Comparison of ENCODE assay signal across 1 cellular context in the genomic region with DNA sequence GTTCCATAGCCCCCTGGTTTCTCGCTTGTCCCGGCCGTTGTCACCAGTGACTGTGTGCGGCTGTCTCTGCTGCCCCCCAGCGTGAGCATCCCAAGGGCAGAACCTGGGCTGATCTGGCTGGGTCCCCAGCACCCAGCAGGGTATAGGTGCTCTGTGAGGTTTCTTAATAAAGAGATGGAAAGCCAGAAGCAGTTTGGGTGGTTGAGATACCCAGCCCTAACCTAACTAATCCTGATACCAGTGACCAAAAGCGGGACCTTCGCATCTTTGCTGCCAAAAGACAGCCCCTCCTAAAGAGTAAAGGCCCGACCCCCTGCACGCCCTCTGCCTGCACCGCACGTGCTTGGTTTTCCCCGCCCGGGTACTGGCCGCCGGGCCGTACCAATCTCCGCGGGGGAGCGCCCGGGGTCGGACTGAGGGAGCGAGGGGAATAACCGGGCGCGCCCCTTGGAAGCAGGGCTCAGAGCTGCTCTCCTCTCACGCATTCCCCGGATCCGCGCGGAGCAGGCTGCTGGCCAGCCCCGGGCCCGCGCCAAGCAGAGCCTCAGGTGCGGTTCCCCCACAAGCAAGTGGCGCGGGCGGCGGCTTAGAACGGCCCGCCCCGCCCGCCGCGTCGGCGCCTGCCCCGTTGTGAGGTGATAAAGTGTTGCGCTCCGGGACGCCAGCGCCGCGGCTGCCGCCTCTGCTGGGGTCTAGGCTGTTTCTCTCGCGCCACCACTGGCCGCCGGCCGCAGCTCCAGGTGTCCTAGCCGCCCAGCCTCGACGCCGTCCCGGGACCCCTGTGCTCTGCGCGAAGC.
TF ChIP-seq lines count a peak whose summit lies in the region.

A gene with protein sequence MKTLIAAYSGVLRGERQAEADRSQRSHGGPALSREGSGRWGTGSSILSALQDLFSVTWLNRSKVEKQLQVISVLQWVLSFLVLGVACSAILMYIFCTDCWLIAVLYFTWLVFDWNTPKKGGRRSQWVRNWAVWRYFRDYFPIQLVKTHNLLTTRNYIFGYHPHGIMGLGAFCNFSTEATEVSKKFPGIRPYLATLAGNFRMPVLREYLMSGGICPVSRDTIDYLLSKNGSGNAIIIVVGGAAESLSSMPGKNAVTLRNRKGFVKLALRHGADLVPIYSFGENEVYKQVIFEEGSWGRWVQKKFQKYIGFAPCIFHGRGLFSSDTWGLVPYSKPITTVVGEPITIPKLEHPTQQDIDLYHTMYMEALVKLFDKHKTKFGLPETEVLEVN (plus strand): TSS at position 667 of the 797 bp plus-strand sequence. CDS start 214 bp downstream, outside the sequence.

TF ChIP-seq in HepG2, 621 proteins besides CTCF, POLR2A, EP300 and RAD21 (continued from another document and continues in another):
- peak; percentile 10; the same call in 1 of the 2 replicates for TF ChIP-seq ZNF12 (CRISPR knock-in tag; IDR thresholded peaks at IDR 0.05)
- TF ChIP-seq ZNF841 (CRISPR knock-in tag; IDR thresholded peaks at IDR 0.05; ENCODE audit: borderline replicate concordance): peak; percentile 74; the same call in 1 of the 2 replicates
- TF ChIP-seq CREM (IDR thresholded peaks at IDR 0.05): no peak
- TF ChIP-seq CREM (CRISPR knock-in tag; IDR thresholded peaks at IDR 0.05): no peak
- TF ChIP-seq ZNF720 (CRISPR knock-in tag; IDR thresholded peaks at IDR 0.05): no peak
- TF ChIP-seq ZNF432 (CRISPR knock-in tag; IDR thresholded peaks at IDR 0.05; ENCODE audit: borderline replicate concordance): no peak
- TF ChIP-seq, protein P1, sequence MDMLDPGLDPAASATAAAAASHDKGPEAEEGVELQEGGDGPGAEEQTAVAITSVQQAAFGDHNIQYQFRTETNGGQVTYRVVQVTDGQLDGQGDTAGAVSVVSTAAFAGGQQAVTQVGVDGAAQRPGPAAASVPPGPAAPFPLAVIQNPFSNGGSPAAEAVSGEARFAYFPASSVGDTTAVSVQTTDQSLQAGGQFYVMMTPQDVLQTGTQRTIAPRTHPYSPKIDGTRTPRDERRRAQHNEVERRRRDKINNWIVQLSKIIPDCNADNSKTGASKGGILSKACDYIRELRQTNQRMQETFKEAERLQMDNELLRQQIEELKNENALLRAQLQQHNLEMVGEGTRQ (IDR thresholded peaks at IDR 0.05; ENCODE audit: low read depth, low read length): no peak
- TF ChIP-seq, protein P1 (CRISPR knock-in tag; IDR thresholded peaks at IDR 0.05; ENCODE audit: borderline replicate concordance): peak; percentile 52
- TF ChIP-seq, protein P2, sequence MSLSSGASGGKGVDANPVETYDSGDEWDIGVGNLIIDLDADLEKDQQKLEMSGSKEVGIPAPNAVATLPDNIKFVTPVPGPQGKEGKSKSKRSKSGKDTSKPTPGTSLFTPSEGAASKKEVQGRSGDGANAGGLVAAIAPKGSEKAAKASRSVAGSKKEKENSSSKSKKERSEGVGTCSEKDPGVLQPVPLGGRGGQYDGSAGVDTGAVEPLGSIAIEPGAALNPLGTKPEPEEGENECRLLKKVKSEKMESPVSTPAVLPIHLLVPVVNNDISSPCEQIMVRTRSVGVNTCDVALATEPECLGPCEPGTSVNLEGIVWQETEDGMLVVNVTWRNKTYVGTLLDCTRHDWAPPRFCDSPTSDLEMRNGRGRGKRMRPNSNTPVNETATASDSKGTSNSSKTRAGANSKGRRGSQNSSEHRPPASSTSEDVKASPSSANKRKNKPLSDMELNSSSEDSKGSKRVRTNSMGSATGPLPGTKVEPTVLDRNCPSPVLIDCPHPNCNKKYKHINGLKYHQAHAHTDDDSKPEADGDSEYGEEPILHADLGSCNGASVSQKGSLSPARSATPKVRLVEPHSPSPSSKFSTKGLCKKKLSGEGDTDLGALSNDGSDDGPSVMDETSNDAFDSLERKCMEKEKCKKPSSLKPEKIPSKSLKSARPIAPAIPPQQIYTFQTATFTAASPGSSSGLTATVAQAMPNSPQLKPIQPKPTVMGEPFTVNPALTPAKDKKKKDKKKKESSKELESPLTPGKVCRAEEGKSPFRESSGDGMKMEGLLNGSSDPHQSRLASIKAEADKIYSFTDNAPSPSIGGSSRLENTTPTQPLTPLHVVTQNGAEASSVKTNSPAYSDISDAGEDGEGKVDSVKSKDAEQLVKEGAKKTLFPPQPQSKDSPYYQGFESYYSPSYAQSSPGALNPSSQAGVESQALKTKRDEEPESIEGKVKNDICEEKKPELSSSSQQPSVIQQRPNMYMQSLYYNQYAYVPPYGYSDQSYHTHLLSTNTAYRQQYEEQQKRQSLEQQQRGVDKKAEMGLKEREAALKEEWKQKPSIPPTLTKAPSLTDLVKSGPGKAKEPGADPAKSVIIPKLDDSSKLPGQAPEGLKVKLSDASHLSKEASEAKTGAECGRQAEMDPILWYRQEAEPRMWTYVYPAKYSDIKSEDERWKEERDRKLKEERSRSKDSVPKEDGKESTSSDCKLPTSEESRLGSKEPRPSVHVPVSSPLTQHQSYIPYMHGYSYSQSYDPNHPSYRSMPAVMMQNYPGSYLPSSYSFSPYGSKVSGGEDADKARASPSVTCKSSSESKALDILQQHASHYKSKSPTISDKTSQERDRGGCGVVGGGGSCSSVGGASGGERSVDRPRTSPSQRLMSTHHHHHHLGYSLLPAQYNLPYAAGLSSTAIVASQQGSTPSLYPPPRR (CRISPR knock-in tag; IDR thresholded peaks at IDR 0.05; ENCODE audit: borderline replicate concordance): peak; percentile 43
- TF ChIP-seq, protein P3, sequence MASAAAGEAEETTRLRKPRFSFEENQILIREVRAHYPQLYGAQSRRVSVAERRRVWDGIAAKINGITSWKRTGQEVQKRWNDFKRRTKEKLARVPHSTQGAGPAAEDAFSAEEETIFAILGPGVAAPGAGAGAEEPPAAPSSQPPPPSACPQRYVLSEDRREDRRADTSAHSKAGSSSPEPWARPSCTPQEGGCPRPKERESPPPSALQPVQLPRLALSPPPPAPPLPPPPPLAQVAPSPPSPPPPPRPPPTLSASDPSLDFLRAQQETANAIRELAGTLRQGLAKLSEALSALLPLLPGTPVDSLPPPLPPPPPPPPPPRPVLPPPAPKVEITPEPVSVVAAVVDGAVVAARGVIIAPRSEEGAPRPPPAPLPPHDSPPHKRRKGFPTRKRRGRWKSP (CRISPR knock-in tag; IDR thresholded peaks at IDR 0.05): peak; percentile 95
- peak; percentile 39 for TF ChIP-seq HNRNPK (IDR thresholded peaks at IDR 0.05; ENCODE audit: low read depth, low read length, poor library complexity, severe bottlenecking)
- TF ChIP-seq TP53 (CRISPR knock-in tag; conservative IDR thresholded peaks at IDR 0.05): peak; percentile 17; the same call in 1 of the 2 replicates
- TF ChIP-seq NCOA1 (CRISPR knock-in tag; IDR thresholded peaks at IDR 0.05): 0 out of 2 replicates have a peak, but pooled peaks have one; percentile 41
- peak; percentile 86; the same call in 1 of the 2 replicates for TF ChIP-seq ZNF33A (CRISPR knock-in tag; IDR thresholded peaks at IDR 0.05; ENCODE audit: borderline replicate concordance)
- TF ChIP-seq ZNF570 (CRISPR knock-in tag; IDR thresholded peaks at IDR 0.05; ENCODE audit: borderline replicate concordance): no peak
- TF ChIP-seq ZNF563 (CRISPR knock-in tag; IDR thresholded peaks at IDR 0.05): peak; percentile 68; the same call in 1 of the 2 replicates
- peak; percentile 68; the same call in 1 of the 2 replicates for TF ChIP-seq ZFAT (CRISPR knock-in tag; conservative IDR thresholded peaks at IDR 0.05)
- TF ChIP-seq SNRNP70 (IDR thresholded peaks at IDR 0.05; ENCODE audit: low read depth, low read length): no peak
- no peak for TF ChIP-seq EHMT2 (IDR thresholded peaks at IDR 0.05; ENCODE audit: borderline replicate concordance, low read depth, low read length)
- no peak for TF ChIP-seq NFE2L2 (IDR thresholded peaks at IDR 0.05; ENCODE audit: low read length)
- TF ChIP-seq WIZ (CRISPR knock-in tag; IDR thresholded peaks at IDR 0.05): no peak; the same call in 1 of the 2 replicates
- TF ChIP-seq ZNF703 (CRISPR knock-in tag; IDR thresholded peaks at IDR 0.05; ENCODE audit: borderline replicate concordance): peak; percentile 97
- TF ChIP-seq, protein P4, sequence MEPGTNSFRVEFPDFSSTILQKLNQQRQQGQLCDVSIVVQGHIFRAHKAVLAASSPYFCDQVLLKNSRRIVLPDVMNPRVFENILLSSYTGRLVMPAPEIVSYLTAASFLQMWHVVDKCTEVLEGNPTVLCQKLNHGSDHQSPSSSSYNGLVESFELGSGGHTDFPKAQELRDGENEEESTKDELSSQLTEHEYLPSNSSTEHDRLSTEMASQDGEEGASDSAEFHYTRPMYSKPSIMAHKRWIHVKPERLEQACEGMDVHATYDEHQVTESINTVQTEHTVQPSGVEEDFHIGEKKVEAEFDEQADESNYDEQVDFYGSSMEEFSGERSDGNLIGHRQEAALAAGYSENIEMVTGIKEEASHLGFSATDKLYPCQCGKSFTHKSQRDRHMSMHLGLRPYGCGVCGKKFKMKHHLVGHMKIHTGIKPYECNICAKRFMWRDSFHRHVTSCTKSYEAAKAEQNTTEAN (CRISPR knock-in tag; conservative IDR thresholded peaks at IDR 0.05): peak; percentile 54
- no peak for TF ChIP-seq MZF1 (CRISPR knock-in tag; IDR thresholded peaks at IDR 0.05; ENCODE audit: borderline replicate concordance)
- no peak; the same call in 1 of the 2 replicates for TF ChIP-seq RFXANK (CRISPR knock-in tag; IDR thresholded peaks at IDR 0.05)
- TF ChIP-seq ZNF75D (CRISPR knock-in tag; IDR thresholded peaks at IDR 0.05; ENCODE audit: borderline replicate concordance): no peak
- TF ChIP-seq ZNF101 (CRISPR knock-in tag; IDR thresholded peaks at IDR 0.05; ENCODE audit: borderline replicate concordance, low read depth): no peak
- TF ChIP-seq NONO (IDR thresholded peaks at IDR 0.05): no peak
- TF ChIP-seq NONO (CRISPR knock-in tag; conservative IDR thresholded peaks at IDR 0.05): peak; percentile 79; the same call in 1 of the 2 replicates
- peak; percentile 88 for TF ChIP-seq ZNF709 (CRISPR knock-in tag; IDR thresholded peaks at IDR 0.05)
- TF ChIP-seq, protein P5, sequence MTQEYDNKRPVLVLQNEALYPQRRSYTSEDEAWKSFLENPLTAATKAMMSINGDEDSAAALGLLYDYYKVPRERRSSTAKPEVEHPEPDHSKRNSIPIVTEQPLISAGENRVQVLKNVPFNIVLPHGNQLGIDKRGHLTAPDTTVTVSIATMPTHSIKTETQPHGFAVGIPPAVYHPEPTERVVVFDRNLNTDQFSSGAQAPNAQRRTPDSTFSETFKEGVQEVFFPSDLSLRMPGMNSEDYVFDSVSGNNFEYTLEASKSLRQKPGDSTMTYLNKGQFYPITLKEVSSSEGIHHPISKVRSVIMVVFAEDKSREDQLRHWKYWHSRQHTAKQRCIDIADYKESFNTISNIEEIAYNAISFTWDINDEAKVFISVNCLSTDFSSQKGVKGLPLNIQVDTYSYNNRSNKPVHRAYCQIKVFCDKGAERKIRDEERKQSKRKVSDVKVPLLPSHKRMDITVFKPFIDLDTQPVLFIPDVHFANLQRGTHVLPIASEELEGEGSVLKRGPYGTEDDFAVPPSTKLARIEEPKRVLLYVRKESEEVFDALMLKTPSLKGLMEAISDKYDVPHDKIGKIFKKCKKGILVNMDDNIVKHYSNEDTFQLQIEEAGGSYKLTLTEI (CRISPR knock-in tag; conservative IDR thresholded peaks at IDR 0.05): no peak
- TF ChIP-seq ZNF460 (CRISPR knock-in tag; IDR thresholded peaks at IDR 0.05; ENCODE audit: borderline replicate concordance): no peak
- peak; percentile 78; the same call in 1 of the 2 replicates for TF ChIP-seq ZNF773 (CRISPR knock-in tag; IDR thresholded peaks at IDR 0.05; ENCODE audit: borderline replicate concordance)
- TF ChIP-seq KLF9 (CRISPR knock-in tag; IDR thresholded peaks at IDR 0.05; ENCODE audit: low read depth): no peak; the same call in 1 of the 2 replicates
- TF ChIP-seq TEAD3 (CRISPR knock-in tag; optimal IDR thresholded peaks at IDR 0.05; ENCODE audit: borderline replicate concordance): peak; percentile 42
- TF ChIP-seq, protein P6, sequence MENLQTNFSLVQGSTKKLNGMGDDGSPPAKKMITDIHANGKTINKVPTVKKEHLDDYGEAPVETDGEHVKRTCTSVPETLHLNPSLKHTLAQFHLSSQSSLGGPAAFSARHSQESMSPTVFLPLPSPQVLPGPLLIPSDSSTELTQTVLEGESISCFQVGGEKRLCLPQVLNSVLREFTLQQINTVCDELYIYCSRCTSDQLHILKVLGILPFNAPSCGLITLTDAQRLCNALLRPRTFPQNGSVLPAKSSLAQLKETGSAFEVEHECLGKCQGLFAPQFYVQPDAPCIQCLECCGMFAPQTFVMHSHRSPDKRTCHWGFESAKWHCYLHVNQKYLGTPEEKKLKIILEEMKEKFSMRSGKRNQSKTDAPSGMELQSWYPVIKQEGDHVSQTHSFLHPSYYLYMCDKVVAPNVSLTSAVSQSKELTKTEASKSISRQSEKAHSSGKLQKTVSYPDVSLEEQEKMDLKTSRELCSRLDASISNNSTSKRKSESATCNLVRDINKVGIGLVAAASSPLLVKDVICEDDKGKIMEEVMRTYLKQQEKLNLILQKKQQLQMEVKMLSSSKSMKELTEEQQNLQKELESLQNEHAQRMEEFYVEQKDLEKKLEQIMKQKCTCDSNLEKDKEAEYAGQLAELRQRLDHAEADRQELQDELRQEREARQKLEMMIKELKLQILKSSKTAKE (CRISPR knock-in tag; IDR thresholded peaks at IDR 0.05; ENCODE audit: borderline replicate concordance): peak; percentile 69
- TF ChIP-seq, protein P7, sequence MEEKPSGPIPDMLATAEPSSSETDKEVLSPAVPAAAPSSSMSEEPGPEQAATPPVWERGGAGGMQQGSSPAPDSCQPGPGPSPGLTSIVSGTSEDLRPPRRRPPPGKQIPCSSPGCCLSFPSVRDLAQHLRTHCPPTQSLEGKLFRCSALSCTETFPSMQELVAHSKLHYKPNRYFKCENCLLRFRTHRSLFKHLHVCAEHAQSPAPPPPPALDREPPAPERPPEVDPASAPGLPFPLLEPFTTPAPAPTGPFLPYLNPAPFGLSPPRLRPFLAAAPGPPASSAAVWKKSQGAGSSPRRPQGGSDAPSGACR (CRISPR knock-in tag; IDR thresholded peaks at IDR 0.05): 0 out of 2 replicates have a peak, but pooled peaks have one; percentile 64
- TF ChIP-seq, protein P8, sequence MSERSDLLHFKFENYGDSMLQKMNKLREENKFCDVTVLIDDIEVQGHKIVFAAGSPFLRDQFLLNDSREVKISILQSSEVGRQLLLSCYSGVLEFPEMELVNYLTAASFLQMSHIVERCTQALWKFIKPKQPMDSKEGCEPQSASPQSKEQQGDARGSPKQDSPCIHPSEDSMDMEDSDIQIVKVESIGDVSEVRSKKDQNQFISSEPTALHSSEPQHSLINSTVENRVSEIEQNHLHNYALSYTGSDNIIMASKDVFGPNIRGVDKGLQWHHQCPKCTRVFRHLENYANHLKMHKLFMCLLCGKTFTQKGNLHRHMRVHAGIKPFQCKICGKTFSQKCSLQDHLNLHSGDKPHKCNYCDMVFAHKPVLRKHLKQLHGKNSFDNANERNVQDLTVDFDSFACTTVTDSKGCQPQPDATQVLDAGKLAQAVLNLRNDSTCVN (CRISPR knock-in tag; IDR thresholded peaks at IDR 0.05; ENCODE audit: borderline replicate concordance): 0 out of 2 replicates have a peak, but pooled peaks have one; percentile 68
- TF ChIP-seq, protein P9, sequence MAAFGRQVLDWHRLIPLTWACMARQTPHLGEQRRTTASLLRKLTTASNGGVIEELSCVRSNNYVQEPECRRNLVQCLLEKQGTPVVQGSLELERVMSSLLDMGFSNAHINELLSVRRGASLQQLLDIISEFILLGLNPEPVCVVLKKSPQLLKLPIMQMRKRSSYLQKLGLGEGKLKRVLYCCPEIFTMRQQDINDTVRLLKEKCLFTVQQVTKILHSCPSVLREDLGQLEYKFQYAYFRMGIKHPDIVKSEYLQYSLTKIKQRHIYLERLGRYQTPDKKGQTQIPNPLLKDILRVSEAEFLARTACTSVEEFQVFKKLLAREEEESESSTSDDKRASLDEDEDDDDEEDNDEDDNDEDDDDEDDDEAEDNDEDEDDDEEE (CRISPR knock-in tag; IDR thresholded peaks at IDR 0.05): peak; percentile 89
